Comparison of ENCODE assay signal across 1 cellular context in genomic region chr21:42526379-42526727, GRCh38.
TF ChIP-seq lines count a peak whose summit lies in the region.

No MANE protein-coding gene starts in this region.

TF ChIP-seq in GM12878, 131 proteins besides CTCF, POLR2A, EP300 and RAD21 (continued from another document):
- TF ChIP-seq, protein P1, sequence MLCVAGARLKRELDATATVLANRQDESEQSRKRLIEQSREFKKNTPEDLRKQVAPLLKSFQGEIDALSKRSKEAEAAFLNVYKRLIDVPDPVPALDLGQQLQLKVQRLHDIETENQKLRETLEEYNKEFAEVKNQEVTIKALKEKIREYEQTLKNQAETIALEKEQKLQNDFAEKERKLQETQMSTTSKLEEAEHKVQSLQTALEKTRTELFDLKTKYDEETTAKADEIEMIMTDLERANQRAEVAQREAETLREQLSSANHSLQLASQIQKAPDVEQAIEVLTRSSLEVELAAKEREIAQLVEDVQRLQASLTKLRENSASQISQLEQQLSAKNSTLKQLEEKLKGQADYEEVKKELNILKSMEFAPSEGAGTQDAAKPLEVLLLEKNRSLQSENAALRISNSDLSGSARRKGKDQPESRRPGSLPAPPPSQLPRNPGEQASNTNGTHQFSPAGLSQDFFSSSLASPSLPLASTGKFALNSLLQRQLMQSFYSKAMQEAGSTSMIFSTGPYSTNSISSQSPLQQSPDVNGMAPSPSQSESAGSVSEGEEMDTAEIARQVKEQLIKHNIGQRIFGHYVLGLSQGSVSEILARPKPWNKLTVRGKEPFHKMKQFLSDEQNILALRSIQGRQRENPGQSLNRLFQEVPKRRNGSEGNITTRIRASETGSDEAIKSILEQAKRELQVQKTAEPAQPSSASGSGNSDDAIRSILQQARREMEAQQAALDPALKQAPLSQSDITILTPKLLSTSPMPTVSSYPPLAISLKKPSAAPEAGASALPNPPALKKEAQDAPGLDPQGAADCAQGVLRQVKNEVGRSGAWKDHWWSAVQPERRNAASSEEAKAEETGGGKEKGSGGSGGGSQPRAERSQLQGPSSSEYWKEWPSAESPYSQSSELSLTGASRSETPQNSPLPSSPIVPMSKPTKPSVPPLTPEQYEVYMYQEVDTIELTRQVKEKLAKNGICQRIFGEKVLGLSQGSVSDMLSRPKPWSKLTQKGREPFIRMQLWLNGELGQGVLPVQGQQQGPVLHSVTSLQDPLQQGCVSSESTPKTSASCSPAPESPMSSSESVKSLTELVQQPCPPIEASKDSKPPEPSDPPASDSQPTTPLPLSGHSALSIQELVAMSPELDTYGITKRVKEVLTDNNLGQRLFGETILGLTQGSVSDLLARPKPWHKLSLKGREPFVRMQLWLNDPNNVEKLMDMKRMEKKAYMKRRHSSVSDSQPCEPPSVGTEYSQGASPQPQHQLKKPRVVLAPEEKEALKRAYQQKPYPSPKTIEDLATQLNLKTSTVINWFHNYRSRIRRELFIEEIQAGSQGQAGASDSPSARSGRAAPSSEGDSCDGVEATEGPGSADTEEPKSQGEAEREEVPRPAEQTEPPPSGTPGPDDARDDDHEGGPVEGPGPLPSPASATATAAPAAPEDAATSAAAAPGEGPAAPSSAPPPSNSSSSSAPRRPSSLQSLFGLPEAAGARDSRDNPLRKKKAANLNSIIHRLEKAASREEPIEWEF (IDR thresholded peaks at IDR 0.05; ENCODE audit: insufficient replicate concordance, low read depth, low read length), result no peak
- TF ChIP-seq ATF7 (IDR thresholded peaks at IDR 0.05; ENCODE audit: low read depth), result no peak
- TF ChIP-seq SREBF1 (IDR thresholded peaks at IDR 0.05; ENCODE audit: low read length), result no peak
- TF ChIP-seq, protein P2, sequence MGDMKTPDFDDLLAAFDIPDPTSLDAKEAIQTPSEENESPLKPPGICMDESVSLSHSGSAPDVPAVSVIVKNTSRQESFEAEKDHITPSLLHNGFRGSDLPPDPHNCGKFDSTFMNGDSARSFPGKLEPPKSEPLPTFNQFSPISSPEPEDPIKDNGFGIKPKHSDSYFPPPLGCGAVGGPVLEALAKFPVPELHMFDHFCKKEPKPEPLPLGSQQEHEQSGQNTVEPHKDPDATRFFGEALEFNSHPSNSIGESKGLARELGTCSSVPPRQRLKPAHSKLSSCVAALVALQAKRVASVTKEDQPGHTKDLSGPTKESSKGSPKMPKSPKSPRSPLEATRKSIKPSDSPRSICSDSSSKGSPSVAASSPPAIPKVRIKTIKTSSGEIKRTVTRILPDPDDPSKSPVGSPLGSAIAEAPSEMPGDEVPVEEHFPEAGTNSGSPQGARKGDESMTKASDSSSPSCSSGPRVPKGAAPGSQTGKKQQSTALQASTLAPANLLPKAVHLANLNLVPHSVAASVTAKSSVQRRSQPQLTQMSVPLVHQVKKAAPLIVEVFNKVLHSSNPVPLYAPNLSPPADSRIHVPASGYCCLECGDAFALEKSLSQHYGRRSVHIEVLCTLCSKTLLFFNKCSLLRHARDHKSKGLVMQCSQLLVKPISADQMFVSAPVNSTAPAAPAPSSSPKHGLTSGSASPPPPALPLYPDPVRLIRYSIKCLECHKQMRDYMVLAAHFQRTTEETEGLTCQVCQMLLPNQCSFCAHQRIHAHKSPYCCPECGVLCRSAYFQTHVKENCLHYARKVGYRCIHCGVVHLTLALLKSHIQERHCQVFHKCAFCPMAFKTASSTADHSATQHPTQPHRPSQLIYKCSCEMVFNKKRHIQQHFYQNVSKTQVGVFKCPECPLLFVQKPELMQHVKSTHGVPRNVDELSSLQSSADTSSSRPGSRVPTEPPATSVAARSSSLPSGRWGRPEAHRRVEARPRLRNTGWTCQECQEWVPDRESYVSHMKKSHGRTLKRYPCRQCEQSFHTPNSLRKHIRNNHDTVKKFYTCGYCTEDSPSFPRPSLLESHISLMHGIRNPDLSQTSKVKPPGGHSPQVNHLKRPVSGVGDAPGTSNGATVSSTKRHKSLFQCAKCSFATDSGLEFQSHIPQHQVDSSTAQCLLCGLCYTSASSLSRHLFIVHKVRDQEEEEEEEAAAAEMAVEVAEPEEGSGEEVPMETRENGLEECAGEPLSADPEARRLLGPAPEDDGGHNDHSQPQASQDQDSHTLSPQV (IDR thresholded peaks at IDR 0.05), result no peak
- TF ChIP-seq HDAC6 (IDR thresholded peaks at IDR 0.05; ENCODE audit: unreplicated experiment), result no peak
TF ChIP-seq in GM12878: peak in this region for 0.
